In the genomic region with DNA sequence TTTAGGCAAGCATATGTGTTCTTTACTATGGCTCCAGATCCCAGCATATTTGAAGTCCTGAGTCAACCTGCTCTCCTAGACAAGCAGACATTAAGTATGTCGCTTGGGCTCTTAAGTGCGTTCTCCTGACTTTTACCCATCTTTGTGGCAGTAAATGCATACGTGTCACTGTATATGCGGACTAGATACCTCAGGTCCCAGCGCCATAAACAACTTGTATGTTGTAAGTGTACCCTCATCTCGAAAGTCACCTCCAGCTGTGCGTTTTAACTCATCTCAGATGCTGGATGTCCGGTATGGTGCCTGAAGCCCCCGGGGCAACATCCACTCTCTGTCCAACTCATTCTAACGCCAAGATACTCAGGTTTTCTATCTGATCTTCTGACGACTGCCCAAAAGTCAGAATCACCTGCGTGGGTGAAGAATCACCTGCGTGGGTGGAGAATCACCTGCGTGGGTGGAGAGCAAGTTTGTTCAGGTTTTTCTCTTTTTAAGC, we compare ENCODE assay signal across 9 cellular contexts. TPM values are rescaled to one million over a fixed set of nuclear protein-coding genes. Genes with fewer than 3 reads are reported as not detected.
DNase-seq lines count a peak whose midpoint lies in the region; ATAC-seq, FAIRE-seq and TF ChIP-seq lines count a peak whose summit lies in the region.
"Had no signal": no experiment of that assay in that cellular context is flagged by ENCODE, and none has a peak within 500 bp of the region (broad histone marks: within the 10 kb centered on the region; RNA-seq: fewer than 3 reads in every experiment).

No MANE protein-coding gene starts in this region.

- intact Hi-C loops in K562 (cut with micrococcal nuclease) = no loop called here

- TSS peak; percentile 63 for BruUV-seq in K562 (replicated peaks; lab: Mats Ljungman, UMichigan)

- peaks cover 25% of the 10 kb centered on the region for H3K4me1 Mint-ChIP-seq in mesothelial cell of epicardium

- peak overlapping the region; percentile 92 for H3K4me2 ChIP-seq in K562 (ENCODE audit: insufficient read depth, low read length)

- peak overlapping the region; percentile 40 to 97; a peak in 2 of 4 replicates for H3K9ac ChIP-seq in K562 (ENCODE audit: insufficient read depth in 1 of 2, low read depth in 2 of 2, low read length in 2 of 2)

- TF ChIP-seq CTCF in AG04449 (IDR thresholded peaks at IDR 0.05; ENCODE audit: insufficient read depth, low read length, missing control alignments) (no peak), K562 (IDR thresholded peaks at IDR 0.05 in 2 of 3, conservative IDR thresholded peaks at IDR 0.05 in 1 of 3; ENCODE audit: insufficient read depth in 2 of 3, low read depth in 1 of 3, low read length in 3 of 3) (no peak), mesothelial cell of epicardium (IDR thresholded peaks at IDR 0.05; ENCODE audit: unreplicated experiment) (no peak)

- H3K9me3 Mint-ChIP-seq in mesothelial cell of epicardium = peaks cover 13% of the 10 kb centered on the region

- no peaks in the 10 kb centered on the region for H3K27me3 Mint-ChIP-seq in mesothelial cell of epicardium (ENCODE audit: low read depth)

- H3K9me3 ChIP-seq in K562 (replicated peaks; ENCODE audit: control insufficient read depth, insufficient read depth, low read depth, low read length) = 0 out of 2 replicates have a peak, but pooled peaks cover 5% of the 10 kb centered on the region

- H3K4me3 Mint-ChIP-seq in mesothelial cell of epicardium = peak overlapping the region; percentile 87

- CTCF ChIA-PET in AG04449 (lab: Yijun Ruan, JAX) = interaction anchor here (1.0 to 1.1 kb wide), 2 partner anchors 17 to 135 kb away, joined by 3 read pairs; no protein-coding TSS in a partner anchor
- CTCF ChIA-PET in K562 (lab: Yijun Ruan, JAX; ENCODE audit: low intra/inter-chr PET ratio) = no interaction called here

- H4K20me1 ChIP-seq in K562 (replicated peaks; ENCODE audit: control insufficient read depth, insufficient read depth, low read length) = peaks cover 22% of the 10 kb centered on the region

- TF ChIP-seq RAD21 in K562 (CRISPR knock-in tag; conservative IDR thresholded peaks at IDR 0.05 in 1 of 2, IDR thresholded peaks at IDR 0.05 in 1 of 2) = no peak

- TF ChIP-seq POLR2A in K562 (conservative IDR thresholded peaks at IDR 0.05) = no peak

- POLR2A ChIA-PET in AG04449 (lab: Yijun Ruan, JAX) = interaction anchor here (0.8 kb wide), 1 partner anchor 176 kb away, joined by 3 read pairs; no protein-coding TSS in a partner anchor
- POLR2A ChIA-PET in K562 (lab: Yijun Ruan, JAX) = interaction anchor here (0.6 to 1.7 kb wide), 5 partner anchors 8 to 701 kb away, joined by 3 to 9 read pairs (median 5); no protein-coding TSS in a partner anchor

- no peak for TF ChIP-seq EP300 in K562 (IDR thresholded peaks at IDR 0.05; ENCODE audit: low read length)

- peaks cover 54% of the 10 kb centered on the region for H3K79me2 ChIP-seq in K562 (ENCODE audit: control insufficient read depth, insufficient read depth, low read length)

- peak overlapping the region; percentile 60 for H3K27ac Mint-ChIP-seq in mesothelial cell of epicardium

- peaks cover 21% of the 10 kb centered on the region for H3K36me3 Mint-ChIP-seq in mesothelial cell of epicardium

- H3K9me1 ChIP-seq in K562 (ENCODE audit: control insufficient read depth, insufficient read depth, low read length) = peaks cover 11% of the 10 kb centered on the region

- H3K4me1 ChIP-seq in K562 (replicated peaks in 1 of 2; ENCODE audit: control insufficient read depth in 2 of 2, insufficient read depth in 2 of 2, low read length in 2 of 2) = peaks cover 36 to 75% of the 10 kb centered on the region in 2 experiments

- in situ Hi-C loops in K562 (cut with MboI) = no loop called here

- FAIRE-seq in K562 (lab: Jason Lieb, UNC) = peak; percentile 23

- H3K4me3 ChIP-seq in AG04449 (ENCODE audit: low read depth, low read length) (peak overlapping the region; percentile 85), K562 (peak overlapping the region; percentile 87)

- H3K27ac ChIP-seq in K562 (ENCODE audit: extremely low read depth, low read depth, low read length) = no peak overlapping the region; the same call in 2 of the 3 replicates

- WGBS in K562 (ENCODE audit: insufficient coverage, low coverage, missing lambda C conversion rate) = 56% methylated on average over 14 of the region's 14 CpGs

- no peaks in the 10 kb centered on the region for H3K27me3 ChIP-seq in K562 (ENCODE audit: control insufficient read depth in 2 of 2, insufficient read depth in 2 of 2, low read length in 2 of 2)

- H2AFZ ChIP-seq in K562 (ENCODE audit: low read depth, low read length) = no peak overlapping the region

- H3K36me3 ChIP-seq in K562 (ENCODE audit: control insufficient read depth, insufficient read depth, low read length) = peaks cover 52% of the 10 kb centered on the region

- DNase-seq in AG04449 (ENCODE audit: low read depth, low spot score) = no peak
- DNase-seq in HT-29 (ENCODE audit: low spot score) = peak; percentile 16
- DNase-seq in K562 (ENCODE audit: extremely low read depth in 1 of 4, low spot score in 3 of 4) = no peak
- no peak for DNase-seq in mesothelial cell of epicardium (ENCODE audit: low spot score in 2 of 2, unreplicated experiment in 2 of 2)
- no peak for DNase-seq in NCI-H510A (lab: John Stamatoyannopoulos, UW)
- DNase-seq in NCI-H69 (lab: John Stamatoyannopoulos, UW) = no peak
- DNase-seq: left ventricle myocardium superior had no signal

- no peak for ATAC-seq in K562
- no peak for ATAC-seq in GM19328 (IDR thresholded peaks at IDR 0.05; ENCODE audit: unreplicated experiment)
- ATAC-seq in GM21619 (IDR thresholded peaks at IDR 0.05; ENCODE audit: unreplicated experiment) = no peak
- ATAC-seq: left ventricle myocardium superior had no signal

RNA-seq across cellular contexts. Expression of gene PTOV1, which starts 1.7 kb away (rescaled TPM):
- 188 and 218 TPM in 2 replicates for total RNA-seq in HT-29 (2014; rRNA removed; shearing (Covaris generic))
- 128 and 364 TPM in 2 replicates for total RNA-seq in K562 (2011; cell fraction: chromatin; rRNA removed; ENCODE audit: low replicate concordance)
- total RNA-seq in K562 (2011; cell fraction: nucleolus; rRNA removed) = 274 and 281 TPM in 2 replicates
- total RNA-seq in K562 (2011; cell fraction: nucleoplasm; rRNA removed) = 195 and 218 TPM in 2 replicates
- 61.3 and 79.5 TPM in 2 replicates for total RNA-seq in K562 (2014; rRNA removed)
- 14.0 and 23.3 TPM in 2 replicates for total RNA-seq in K562 (2014; rRNA removed; fragmentation: Illumina TruSeq; extraction: Trizol)
- total RNA-seq in K562 (2015; rRNA removed; fragmentation: Illumina TruSeq; extraction: Trizol) = 43.5 and 44.6 TPM in 2 replicates
- 156 and 169 TPM in 2 replicates for total RNA-seq in K562 (2021)
- polyA plus RNA-seq in K562 (2011; rRNA removed) = 33.0 and 58.6 TPM in 2 replicates
- 39.8 and 67.6 TPM in 2 replicates for polyA plus RNA-seq in K562 (2011; cell fraction: cytosol; rRNA removed)
- polyA plus RNA-seq in K562 (2011; cell fraction: nucleus; rRNA removed) = 302 and 359 TPM in 2 replicates
- 104 and 153 TPM in 2 replicates for polyA plus RNA-seq in K562 (2012)
- polyA plus RNA-seq in K562 (2014; fragmentation: Illumina TruSeq; extraction: Trizol) = 61.7 and 81.3 TPM in 2 replicates
- 1 to 10 TPM; 4.9 to 9.3 TPM for polyA plus RNA-seq in K562 (2014; fragmentation: Nextera tagmentation; extraction: Ambion mirVana)
- polyA plus RNA-seq in K562 (2014; rRNA removed) = 68.1 and 75.0 TPM in 2 replicates
- 22.8 and 25.3 TPM in 2 replicates for polyA minus RNA-seq in K562 (2011; rRNA and poly(A)+ RNA removed)
- 60.9 and 84.8 TPM in 2 replicates for polyA minus RNA-seq in K562 (2011; cell fraction: cytosol; rRNA and poly(A)+ RNA removed)
- 81.6 and 99.6 TPM in 2 replicates for polyA minus RNA-seq in K562 (2011; cell fraction: nucleus; rRNA and poly(A)+ RNA removed)
- total RNA-seq in mesothelial cell of epicardium = 415 to 431 TPM (median 422 TPM) in 3 replicates

RNA-seq across cellular contexts. Expression of gene PNKP, which starts 14.7 kb away (rescaled TPM):
- total RNA-seq in HT-29 (2014; rRNA removed; shearing (Covaris generic)) = 215 and 243 TPM in 2 replicates
- total RNA-seq in K562 (2011; cell fraction: chromatin; rRNA removed; ENCODE audit: low replicate concordance) = 168 and 404 TPM in 2 replicates
- 252 and 258 TPM in 2 replicates for total RNA-seq in K562 (2011; cell fraction: nucleolus; rRNA removed)
- total RNA-seq in K562 (2011; cell fraction: nucleoplasm; rRNA removed) = 178 and 185 TPM in 2 replicates
- 56.0 and 59.3 TPM in 2 replicates for total RNA-seq in K562 (2014; rRNA removed)
- 12.3 and 18.1 TPM in 2 replicates for total RNA-seq in K562 (2014; rRNA removed; fragmentation: Illumina TruSeq; extraction: Trizol)
- total RNA-seq in K562 (2015; rRNA removed; fragmentation: Illumina TruSeq; extraction: Trizol) = 25.3 and 29.4 TPM in 2 replicates
- 84.9 and 85.4 TPM in 2 replicates for total RNA-seq in K562 (2021)
- polyA plus RNA-seq in K562 (2011; rRNA removed) = 13.7 and 21.3 TPM in 2 replicates
- 12.2 and 25.9 TPM in 2 replicates for polyA plus RNA-seq in K562 (2011; cell fraction: cytosol; rRNA removed)
- 123 and 164 TPM in 2 replicates for polyA plus RNA-seq in K562 (2011; cell fraction: nucleus; rRNA removed)
- polyA plus RNA-seq in K562 (2012) = 56.7 and 64.2 TPM in 2 replicates
- 26.7 and 30.0 TPM in 2 replicates for polyA plus RNA-seq in K562 (2014; fragmentation: Illumina TruSeq; extraction: Trizol)
- 1 to 10 TPM; 2.8 to 3.1 TPM for polyA plus RNA-seq in K562 (2014; fragmentation: Nextera tagmentation; extraction: Ambion mirVana)
- 64.0 and 71.3 TPM in 2 replicates for polyA plus RNA-seq in K562 (2014; rRNA removed)
- 6.7 and 8.2 TPM in 2 replicates for polyA minus RNA-seq in K562 (2011; rRNA and poly(A)+ RNA removed)
- polyA minus RNA-seq in K562 (2011; cell fraction: cytosol; rRNA and poly(A)+ RNA removed) = 22.8 and 136 TPM in 2 replicates
- polyA minus RNA-seq in K562 (2011; cell fraction: nucleus; rRNA and poly(A)+ RNA removed) = 48.2 and 49.9 TPM in 2 replicates
- 96.6 to 103 TPM (median 97.8 TPM) in 3 replicates for total RNA-seq in mesothelial cell of epicardium

RNA-seq across cellular contexts. Expression of gene AKT1S1, which starts 24.5 kb away (rescaled TPM):
- total RNA-seq in HT-29 (2014; rRNA removed; shearing (Covaris generic)) = 89.9 and 96.4 TPM in 2 replicates
- 24.5 and 49.9 TPM in 2 replicates for total RNA-seq in K562 (2011; cell fraction: chromatin; rRNA removed; ENCODE audit: low replicate concordance)
- 34.3 and 39.9 TPM in 2 replicates for total RNA-seq in K562 (2011; cell fraction: nucleolus; rRNA removed)
- total RNA-seq in K562 (2011; cell fraction: nucleoplasm; rRNA removed) = 26.9 and 29.9 TPM in 2 replicates
- total RNA-seq in K562 (2014; rRNA removed) (25.7 and 33.8 TPM in 2 replicates), K562 (2014; rRNA removed; fragmentation: Illumina TruSeq; extraction: Trizol) (5.7 and 6.9 TPM in 2 replicates), K562 (2015; rRNA removed; fragmentation: Illumina TruSeq; extraction: Trizol) (13.5 and 14.4 TPM in 2 replicates), K562 (2021) (50.1 and 50.3 TPM in 2 replicates), mesothelial cell of epicardium (41.8 to 45.3 TPM (median 42.5 TPM) in 3 replicates)
- polyA plus RNA-seq in K562 (2011; rRNA removed) (17.1 and 22.4 TPM in 2 replicates), K562 (2014; fragmentation: Illumina TruSeq; extraction: Trizol) (39.0 and 40.7 TPM in 2 replicates), K562 (2014; fragmentation: Nextera tagmentation; extraction: Ambion mirVana) (1 to 10 TPM; 1.2 TPM), K562 (2014; rRNA removed) (38.2 and 45.4 TPM in 2 replicates)
- polyA plus RNA-seq in K562 (2011; cell fraction: cytosol; rRNA removed) = 34.5 and 68.9 TPM in 2 replicates
- 33.2 and 55.4 TPM in 2 replicates for polyA plus RNA-seq in K562 (2011; cell fraction: nucleus; rRNA removed)
- 31.8 and 37.6 TPM in 2 replicates for polyA plus RNA-seq in K562 (2012)
- polyA minus RNA-seq in K562 (2011; rRNA and poly(A)+ RNA removed) = 7.8 and 10.3 TPM in 2 replicates
- polyA minus RNA-seq in K562 (2011; cell fraction: cytosol; rRNA and poly(A)+ RNA removed) = 17.4 and 21.4 TPM in 2 replicates
- 18.2 and 22.4 TPM in 2 replicates for polyA minus RNA-seq in K562 (2011; cell fraction: nucleus; rRNA and poly(A)+ RNA removed)

RNA-seq across cellular contexts. Expression of gene TBC1D17, which starts 24.8 kb away (rescaled TPM):
- 34.5 and 38.4 TPM in 2 replicates for total RNA-seq in HT-29 (2014; rRNA removed; shearing (Covaris generic))
- total RNA-seq in K562 (2011; cell fraction: chromatin; rRNA removed; ENCODE audit: low replicate concordance) = 34.8 and 78.7 TPM in 2 replicates
- 40.9 and 43.4 TPM in 2 replicates for total RNA-seq in K562 (2011; cell fraction: nucleolus; rRNA removed)
- total RNA-seq in K562 (2011; cell fraction: nucleoplasm; rRNA removed) = 33.2 and 34.5 TPM in 2 replicates
- 3.8 and 6.8 TPM in 2 replicates for total RNA-seq in K562 (2014; rRNA removed)
- total RNA-seq in K562 (2014; rRNA removed; fragmentation: Illumina TruSeq; extraction: Trizol) = 2.6 and 3.2 TPM in 2 replicates
- total RNA-seq in K562 (2015; rRNA removed; fragmentation: Illumina TruSeq; extraction: Trizol) = 2.4 and 3.5 TPM in 2 replicates
- 14.2 and 16.0 TPM in 2 replicates for total RNA-seq in K562 (2021)
- polyA plus RNA-seq in K562 (2011; rRNA removed) = 7.4 and 10.5 TPM in 2 replicates
- polyA plus RNA-seq in K562 (2011; cell fraction: cytosol; rRNA removed) = 8.7 and 14.7 TPM in 2 replicates
- polyA plus RNA-seq in K562 (2011; cell fraction: nucleus; rRNA removed) = 33.2 and 48.4 TPM in 2 replicates
- polyA plus RNA-seq in K562 (2012) = 15.8 and 16.9 TPM in 2 replicates
- polyA plus RNA-seq in K562 (2014; fragmentation: Illumina TruSeq; extraction: Trizol) = 8.7 and 11.7 TPM in 2 replicates
- under 1 TPM; 0.42 to 0.46 TPM for polyA plus RNA-seq in K562 (2014; fragmentation: Nextera tagmentation; extraction: Ambion mirVana)
- polyA plus RNA-seq in K562 (2014; rRNA removed) = 14.7 and 18.2 TPM in 2 replicates
- polyA minus RNA-seq in K562 (2011; rRNA and poly(A)+ RNA removed) = 5.7 and 7.2 TPM in 2 replicates
- polyA minus RNA-seq in K562 (2011; cell fraction: cytosol; rRNA and poly(A)+ RNA removed) = 9.1 and 9.2 TPM in 2 replicates
- polyA minus RNA-seq in K562 (2011; cell fraction: nucleus; rRNA and poly(A)+ RNA removed) = 12.3 and 15.3 TPM in 2 replicates
- 46.8 to 53.7 TPM (median 49.7 TPM) in 3 replicates for total RNA-seq in mesothelial cell of epicardium

RNA-seq across cellular contexts. Expression of gene MED25, which starts 34.6 kb away (rescaled TPM):
- 88.3 and 91.9 TPM in 2 replicates for total RNA-seq in HT-29 (2014; rRNA removed; shearing (Covaris generic))
- 109 and 190 TPM in 2 replicates for total RNA-seq in K562 (2011; cell fraction: chromatin; rRNA removed; ENCODE audit: low replicate concordance)
- total RNA-seq in K562 (2011; cell fraction: nucleolus; rRNA removed) = 97.8 and 99.2 TPM in 2 replicates
- 109 and 111 TPM in 2 replicates for total RNA-seq in K562 (2011; cell fraction: nucleoplasm; rRNA removed)
- total RNA-seq in K562 (2014; rRNA removed) (19.3 and 30.1 TPM in 2 replicates), K562 (2014; rRNA removed; fragmentation: Illumina TruSeq; extraction: Trizol) (15.7 and 17.1 TPM in 2 replicates), K562 (2015; rRNA removed; fragmentation: Illumina TruSeq; extraction: Trizol) (14.5 and 16.0 TPM in 2 replicates), K562 (2021) (83.5 and 93.9 TPM in 2 replicates), mesothelial cell of epicardium (103 to 107 TPM (median 105 TPM) in 3 replicates)
- polyA plus RNA-seq in K562 (2011; rRNA removed) (23.0 and 31.0 TPM in 2 replicates), K562 (2014; fragmentation: Illumina TruSeq; extraction: Trizol) (56.7 and 72.9 TPM in 2 replicates), K562 (2014; fragmentation: Nextera tagmentation; extraction: Ambion mirVana) (1 to 10 TPM; 4.1 to 4.4 TPM), K562 (2014; rRNA removed) (37.8 and 40.3 TPM in 2 replicates)
- 18.3 and 19.6 TPM in 2 replicates for polyA plus RNA-seq in K562 (2011; cell fraction: cytosol; rRNA removed)
- polyA plus RNA-seq in K562 (2011; cell fraction: nucleus; rRNA removed) = 111 and 131 TPM in 2 replicates
- 57.3 and 63.8 TPM in 2 replicates for polyA plus RNA-seq in K562 (2012)
- polyA minus RNA-seq in K562 (2011; rRNA and poly(A)+ RNA removed) = 20.8 and 22.4 TPM in 2 replicates
- 35.9 and 50.9 TPM in 2 replicates for polyA minus RNA-seq in K562 (2011; cell fraction: cytosol; rRNA and poly(A)+ RNA removed)
- 38.8 and 53.6 TPM in 2 replicates for polyA minus RNA-seq in K562 (2011; cell fraction: nucleus; rRNA and poly(A)+ RNA removed)
